13 cellular contexts compared by ENCODE assay signal in genomic region chr3:152335273-152335672, GRCh38.
DNase-seq lines count a peak whose midpoint lies in the region; ATAC-seq and TF ChIP-seq lines count a peak whose summit lies in the region.
"Had no signal": no experiment of that assay in that cellular context is flagged by ENCODE, and none has a peak within 500 bp of the region (broad histone marks: within the 10 kb centered on the region; RNA-seq: fewer than 3 reads in every experiment).

No MANE protein-coding gene starts in this region.

- peaks cover 72% of the 10 kb centered on the region for H3K36me3 Mint-ChIP-seq in CD8-positive, alpha-beta T cell
- peaks cover 9 to 55% (median 34%) of the 10 kb centered on the region in 5 donors for H3K36me3 Mint-ChIP-seq in naive thymus-derived CD4-positive, alpha-beta T cell

- no peaks in the 10 kb centered on the region for H3K9me3 Mint-ChIP-seq in CD8-positive, alpha-beta T cell
- peaks cover 0 to 5% (median 0%) of the 10 kb centered on the region in 11 donors for H3K9me3 Mint-ChIP-seq in naive thymus-derived CD4-positive, alpha-beta T cell
- H3K9me3 Mint-ChIP-seq: endodermal cell had no signal

- no peaks in the 10 kb centered on the region for H3K27me3 Mint-ChIP-seq in CD8-positive, alpha-beta T cell (ENCODE audit: low read depth)
- H3K27me3 Mint-ChIP-seq in naive thymus-derived CD4-positive, alpha-beta T cell, result no peaks in the 10 kb centered on the region

- DNase-seq in CD8-positive, alpha-beta T cell, result no peak
- DNase-seq in NOMO-1 treated with DMSO at 0.1 percent for 48 hours (lab: John Stamatoyannopoulos, UW; ENCODE audit: unreplicated experiment) (peak; percentile 69), amygdala (lab: John Stamatoyannopoulos, UW) (no peak), breast epithelium (ENCODE audit: low spot score in 2 of 2) (no peak), NCI-H748 (lab: John Stamatoyannopoulos, UW; ENCODE audit: unreplicated experiment) (no peak), NCI-H2107 treated with DMSO at 0.1 percent for 48 hours (lab: John Stamatoyannopoulos, UW; ENCODE audit: unreplicated experiment) (no peak)
- DNase-seq in naive thymus-derived CD4-positive, alpha-beta T cell, result no peak
- DNase-seq: endodermal cell, PC-9, T-helper 9 cell, thyroid gland had no signal

- POLR2A ChIA-PET in CD8-positive, alpha-beta T cell (lab: Charles Lee), result no interaction called here
- POLR2A ChIA-PET in naive thymus-derived CD4-positive, alpha-beta T cell (lab: Charles Lee), result interaction anchor here (0.7 kb wide), 1 partner anchor 78 kb away, joined by 3 read pairs; no protein-coding TSS in a partner anchor

- H3K27ac ChIP-seq in CD8-positive, alpha-beta T cell (ENCODE audit: low read depth, low read length), result no peak overlapping the region
- peak overlapping the region; percentile 38 for H3K27ac ChIP-seq in naive thymus-derived CD4-positive, alpha-beta T cell (ENCODE audit: low read depth, low read length)
- H3K27ac ChIP-seq in breast epithelium, result no peak overlapping the region
- H3K27ac ChIP-seq: PC-9, thyroid gland had no signal

- peaks cover 86% of the 10 kb centered on the region for H3K4me1 Mint-ChIP-seq in CD8-positive, alpha-beta T cell (ENCODE audit: low read depth)
- H3K4me1 Mint-ChIP-seq in naive thymus-derived CD4-positive, alpha-beta T cell, result peaks cover 55 to 100% (median 93%) of the 10 kb centered on the region in 7 donors
- H3K4me1 Mint-ChIP-seq: endodermal cell had no signal

- TF ChIP-seq POLR2A in breast epithelium (IDR thresholded peaks at IDR 0.05), result no peak

- H3K9me3 ChIP-seq in CD8-positive, alpha-beta T cell (ENCODE audit: low read length), result no peaks in the 10 kb centered on the region
- H3K9me3 ChIP-seq in naive thymus-derived CD4-positive, alpha-beta T cell (ENCODE audit: control insufficient read depth in 2 of 3, low read length in 3 of 3), result no peaks in the 10 kb centered on the region
- H3K9me3 ChIP-seq in breast epithelium, result no peaks in the 10 kb centered on the region
- H3K9me3 ChIP-seq: thyroid gland had no signal

- no peak for ATAC-seq in CD8-positive, alpha-beta T cell
- ATAC-seq in GM18909 (IDR thresholded peaks at IDR 0.05; ENCODE audit: poor library complexity, unreplicated experiment), result peak; percentile 31
- ATAC-seq in naive thymus-derived CD4-positive, alpha-beta T cell, result no peak

- peaks cover 73% of the 10 kb centered on the region for H3K4me1 ChIP-seq in CD8-positive, alpha-beta T cell (ENCODE audit: insufficient read depth, low read length)
- H3K4me1 ChIP-seq in naive thymus-derived CD4-positive, alpha-beta T cell (ENCODE audit: control insufficient read depth in 2 of 2, insufficient read depth in 2 of 2, low read length in 2 of 2), result peaks cover 49 to 51% of the 10 kb centered on the region in 2 donors
- H3K4me1 ChIP-seq in breast epithelium, result no peaks in the 10 kb centered on the region

- peaks cover 7% of the 10 kb centered on the region for H3K36me3 ChIP-seq in CD8-positive, alpha-beta T cell (ENCODE audit: insufficient read depth, low read length)
- peaks cover 4 to 23% (median 6%) of the 10 kb centered on the region in 3 experiments for H3K36me3 ChIP-seq in naive thymus-derived CD4-positive, alpha-beta T cell (ENCODE audit: control insufficient read depth in 2 of 3, insufficient read depth in 3 of 3, low read length in 3 of 3)
- no peaks in the 10 kb centered on the region for H3K36me3 ChIP-seq in breast epithelium
- H3K36me3 ChIP-seq: thyroid gland had no signal

- H3K27me3 ChIP-seq in CD8-positive, alpha-beta T cell (ENCODE audit: insufficient read depth, low read length), result no peaks in the 10 kb centered on the region
- no peaks in the 10 kb centered on the region for H3K27me3 ChIP-seq in naive thymus-derived CD4-positive, alpha-beta T cell (ENCODE audit: control insufficient read depth in 2 of 2, insufficient read depth in 2 of 2, low read length in 2 of 2)
- H3K27me3 ChIP-seq in breast epithelium, result no peaks in the 10 kb centered on the region
- H3K27me3 ChIP-seq: thyroid gland had no signal

- CTCF ChIA-PET in CD8-positive, alpha-beta T cell (lab: Charles Lee), result no interaction called here
- CTCF ChIA-PET in naive thymus-derived CD4-positive, alpha-beta T cell (lab: Charles Lee), result no interaction called here

- intact Hi-C loops in CD8-positive, alpha-beta T cell (cut with DNase I, micrococcal nuclease), result loop anchor here in 1 of 2 experiments (1.0 to 5.0 kb wide), 4 partner anchors 8 to 67 kb away; no protein-coding TSS in a partner anchor
- intact Hi-C loops in naive thymus-derived CD4-positive, alpha-beta T cell (cut with micrococcal nuclease), result loop anchor here in 1 of 2 donors (1.0 to 5.0 kb wide), 3 partner anchors 9 to 33 kb away; no protein-coding TSS in a partner anchor
- intact Hi-C loops in breast epithelium (cut with DNase I; ENCODE audit: low total_unique reads), result no loop called here

- TF ChIP-seq CTCF in CD8-positive, alpha-beta T cell (IDR thresholded peaks at IDR 0.05), result no peak
- no peak for TF ChIP-seq CTCF in breast epithelium (IDR thresholded peaks at IDR 0.05)

- peak overlapping the region; percentile 23 for H3K4me3 Mint-ChIP-seq in CD8-positive, alpha-beta T cell
- H3K4me3 Mint-ChIP-seq in naive thymus-derived CD4-positive, alpha-beta T cell, result peak overlapping the region in 8 of 10 donors; percentile 1 to 74 (median 44)
- H3K4me3 Mint-ChIP-seq: endodermal cell had no signal

- H3K27ac Mint-ChIP-seq in CD8-positive, alpha-beta T cell, result peak overlapping the region; percentile 80
- peak overlapping the region in 8 of 9 donors; percentile 48 to 86 (median 68) for H3K27ac Mint-ChIP-seq in naive thymus-derived CD4-positive, alpha-beta T cell
- H3K27ac Mint-ChIP-seq: endodermal cell had no signal

- H3K4me3 ChIP-seq in CD8-positive, alpha-beta T cell (ENCODE audit: low read depth, low read length), result no peak overlapping the region
- no peak overlapping the region for H3K4me3 ChIP-seq in naive thymus-derived CD4-positive, alpha-beta T cell (ENCODE audit: low read length)
- no peak overlapping the region for H3K4me3 ChIP-seq in breast epithelium
- H3K4me3 ChIP-seq: PC-9, skin epidermis, thyroid gland had no signal
